ENCODE assay signal across 18 cellular contexts in genomic region chr7:101352920-101353308, GRCh38. TPM values are rescaled to one million over a fixed set of nuclear protein-coding genes. Genes with fewer than 3 reads are reported as not detected.
DNase-seq lines count a peak whose midpoint lies in the region; ATAC-seq and TF ChIP-seq lines count a peak whose summit lies in the region.
"Had no signal": no experiment of that assay in that cellular context is flagged by ENCODE, and none has a peak within 500 bp of the region (broad histone marks: within the 10 kb centered on the region; RNA-seq: fewer than 3 reads in every experiment).

No MANE protein-coding gene starts in this region.

- H4K20me1 ChIP-seq in MM.1S (ENCODE audit: insufficient read depth, low read length) = no peaks in the 10 kb centered on the region

- no peaks in the 10 kb centered on the region for H3K36me3 Mint-ChIP-seq in activated CD4-positive, alpha-beta memory T cell treated with anti-CD3 and anti-CD28 coated beads, Interleukin-2, amount 10 ng/mL, durations not matched to agents 7 days and 5 days (ENCODE audit: low read depth)
- no peaks in the 10 kb centered on the region for H3K36me3 Mint-ChIP-seq in activated CD4-positive, alpha-beta memory T cell treated with anti-CD3 and anti-CD28 coated beads for 36 hours
- no peaks in the 10 kb centered on the region for H3K36me3 Mint-ChIP-seq in activated T-helper 1 cell treated with anti-CD3 and anti-CD28 coated beads, Interleukin-12 subunit alpha, Interleukin-12 subunit beta, Interleukin-2, Interleukin-4 antibody, amounts not matched to agents 30 ng/mL and 10 ng/mL and 1 ng/mL, durations not matched to agents 14 hours and 24 hours and 36 hours (ENCODE audit: low read depth)
- H3K36me3 Mint-ChIP-seq: CD4-positive, CD25-positive, alpha-beta regulatory T cell had no signal

- H2AFZ ChIP-seq in MM.1S (ENCODE audit: low read length) = no peak overlapping the region

- no peaks in the 10 kb centered on the region for H3K27me3 ChIP-seq in right lobe of liver
- H3K27me3 ChIP-seq in Peyer's patch = no peaks in the 10 kb centered on the region
- H3K27me3 ChIP-seq in MM.1S (replicated peaks; ENCODE audit: insufficient read depth, low read length) = peaks cover 68% of the 10 kb centered on the region

- H3K4me3 ChIP-seq in right lobe of liver (no peak overlapping the region), Peyer's patch (no peak overlapping the region), MM.1S (ENCODE audit: low read length) (no peak overlapping the region)

- TF ChIP-seq POLR2A in right lobe of liver (IDR thresholded peaks at IDR 0.05) (no peak), Peyer's patch (IDR thresholded peaks at IDR 0.05) (no peak)

- H3K4me2 ChIP-seq in MM.1S (ENCODE audit: low read depth, low read length) = no peak overlapping the region
- H3K4me2 ChIP-seq: SK-N-SH had no signal

- 34% methylated on average over 2 of the region's 2 CpGs for WGBS in right lobe of liver (ENCODE audit: insufficient coverage, low coverage, low lambda C conversion rate, missing lambda C conversion rate)

- no peak overlapping the region for H3K4me3 Mint-ChIP-seq in activated CD4-positive, alpha-beta memory T cell treated with anti-CD3 and anti-CD28 coated beads, Interleukin-2, amount 10 ng/mL, durations not matched to agents 7 days and 5 days
- no peak overlapping the region for H3K4me3 Mint-ChIP-seq in activated CD4-positive, alpha-beta memory T cell treated with anti-CD3 and anti-CD28 coated beads for 36 hours
- no peak overlapping the region for H3K4me3 Mint-ChIP-seq in activated T-helper 1 cell treated with anti-CD3 and anti-CD28 coated beads, Interleukin-12 subunit alpha, Interleukin-12 subunit beta, Interleukin-2, Interleukin-4 antibody, amounts not matched to agents 30 ng/mL and 10 ng/mL and 1 ng/mL, durations not matched to agents 14 hours and 24 hours and 36 hours
- H3K4me3 Mint-ChIP-seq: CD4-positive, CD25-positive, alpha-beta regulatory T cell had no signal

- POLR2A ChIA-PET in activated CD4-positive, alpha-beta memory T cell treated with anti-CD3 and anti-CD28 coated beads, Interleukin-2, amount 10 ng/mL, durations not matched to agents 7 days and 5 days (lab: Charles Lee) = interaction anchor here (1.5 kb wide), 1 partner anchor 46 kb away, joined by 3 read pairs; no protein-coding TSS in a partner anchor
- POLR2A ChIA-PET in activated CD4-positive, alpha-beta memory T cell treated with anti-CD3 and anti-CD28 coated beads for 36 hours (lab: Charles Lee) = no interaction called here

- H3K9ac ChIP-seq in MM.1S (ENCODE audit: low read length) = no peak overlapping the region
- H3K9ac ChIP-seq: SK-N-SH had no signal

- H3K27ac ChIP-seq in VCaP (peak overlapping the region; percentile 85), right lobe of liver (peak overlapping the region in 2 of 3 donors; percentile 58 to 81), Peyer's patch (no peak overlapping the region), MM.1S (ENCODE audit: low read length) (no peak overlapping the region)

- peaks cover 5% of the 10 kb centered on the region for H3K27me3 Mint-ChIP-seq in activated CD4-positive, alpha-beta memory T cell treated with anti-CD3 and anti-CD28 coated beads, Interleukin-2, amount 10 ng/mL, durations not matched to agents 7 days and 5 days
- peaks cover 12% of the 10 kb centered on the region for H3K27me3 Mint-ChIP-seq in activated CD4-positive, alpha-beta memory T cell treated with anti-CD3 and anti-CD28 coated beads for 36 hours
- peaks cover 2% of the 10 kb centered on the region for H3K27me3 Mint-ChIP-seq in activated T-helper 1 cell treated with anti-CD3 and anti-CD28 coated beads, Interleukin-12 subunit alpha, Interleukin-12 subunit beta, Interleukin-2, Interleukin-4 antibody, amounts not matched to agents 30 ng/mL and 10 ng/mL and 1 ng/mL, durations not matched to agents 14 hours and 24 hours and 36 hours (ENCODE audit: insufficient read depth)

- no peaks in the 10 kb centered on the region for H3F3A ChIP-seq in MM.1S (ENCODE audit: insufficient read depth, low read length)

- H3K9me3 ChIP-seq in right lobe of liver (no peaks in the 10 kb centered on the region), Peyer's patch (no peaks in the 10 kb centered on the region), MM.1S (replicated peaks; ENCODE audit: insufficient read depth, low read length) (no peaks in the 10 kb centered on the region)
- H3K9me3 ChIP-seq: SK-N-SH had no signal

- H3K36me3 ChIP-seq in right lobe of liver (no peaks in the 10 kb centered on the region), Peyer's patch (no peaks in the 10 kb centered on the region), MM.1S (replicated peaks; ENCODE audit: insufficient read depth, low read length) (no peaks in the 10 kb centered on the region)

- H3K4me1 ChIP-seq in right lobe of liver (peaks cover 0 to 18% (median 3%) of the 10 kb centered on the region in 4 donors), Peyer's patch (peaks cover 0 to 7% (median 0%) of the 10 kb centered on the region in 4 donors), MM.1S (ENCODE audit: low read length) (no peaks in the 10 kb centered on the region)

- H3K9me3 Mint-ChIP-seq in activated CD4-positive, alpha-beta memory T cell treated with anti-CD3 and anti-CD28 coated beads, Interleukin-2, amount 10 ng/mL, durations not matched to agents 7 days and 5 days = no peaks in the 10 kb centered on the region
- H3K9me3 Mint-ChIP-seq in activated CD4-positive, alpha-beta memory T cell treated with anti-CD3 and anti-CD28 coated beads for 36 hours = no peaks in the 10 kb centered on the region
- H3K9me3 Mint-ChIP-seq in activated T-helper 1 cell treated with anti-CD3 and anti-CD28 coated beads, Interleukin-12 subunit alpha, Interleukin-12 subunit beta, Interleukin-2, Interleukin-4 antibody, amounts not matched to agents 30 ng/mL and 10 ng/mL and 1 ng/mL, durations not matched to agents 14 hours and 24 hours and 36 hours = no peaks in the 10 kb centered on the region

- TF ChIP-seq CTCF in VCaP (conservative IDR thresholded peaks at IDR 0.05) (no peak), right lobe of liver (IDR thresholded peaks at IDR 0.05) (no peak), Peyer's patch (IDR thresholded peaks at IDR 0.05) (no peak), MM.1S (IDR thresholded peaks at IDR 0.05; ENCODE audit: low read length) (no peak)

- H3K27ac Mint-ChIP-seq in activated CD4-positive, alpha-beta memory T cell treated with anti-CD3 and anti-CD28 coated beads, Interleukin-2, amount 10 ng/mL, durations not matched to agents 7 days and 5 days = peak overlapping the region; percentile 24
- no peak overlapping the region for H3K27ac Mint-ChIP-seq in activated CD4-positive, alpha-beta memory T cell treated with anti-CD3 and anti-CD28 coated beads for 36 hours
- H3K27ac Mint-ChIP-seq in activated T-helper 1 cell treated with anti-CD3 and anti-CD28 coated beads, Interleukin-12 subunit alpha, Interleukin-12 subunit beta, Interleukin-2, Interleukin-4 antibody, amounts not matched to agents 30 ng/mL and 10 ng/mL and 1 ng/mL, durations not matched to agents 14 hours and 24 hours and 36 hours = no peak overlapping the region

- no peaks in the 10 kb centered on the region for H3K79me2 ChIP-seq in MM.1S (ENCODE audit: low read length)

- no peak for ATAC-seq in right lobe of liver
- no peak for ATAC-seq in GM21526 (IDR thresholded peaks at IDR 0.05; ENCODE audit: low FRiP score, unreplicated experiment)

- CTCF ChIA-PET in activated CD4-positive, alpha-beta memory T cell treated with anti-CD3 and anti-CD28 coated beads, Interleukin-2, amount 10 ng/mL, durations not matched to agents 7 days and 5 days (lab: Charles Lee) = interaction anchor here (0.8 to 2.2 kb wide), 3 partner anchors 10 to 73 kb away, joined by 4 to 8 read pairs (median 4); partner anchors contain the start of gene COL26A1
- CTCF ChIA-PET in activated CD4-positive, alpha-beta memory T cell treated with anti-CD3 and anti-CD28 coated beads for 36 hours (lab: Charles Lee) = interaction anchor here (1.3 kb wide), 2 partner anchors 10 to 11 kb away, joined by 3 to 5 read pairs; partner anchors contain the start of gene COL26A1

- no peaks in the 10 kb centered on the region for H3K9me2 ChIP-seq in MM.1S (replicated peaks; ENCODE audit: insufficient read depth, low read length)
- H3K9me2 ChIP-seq: SK-N-SH had no signal

- no peak for DNase-seq in activated CD4-positive, alpha-beta memory T cell treated with anti-CD3 and anti-CD28 coated beads, Interleukin-2, amount 10 ng/mL, durations not matched to agents 7 days and 5 days
- DNase-seq in activated CD4-positive, alpha-beta memory T cell treated with anti-CD3 and anti-CD28 coated beads for 36 hours = no peak
- DNase-seq in right lobe of liver (no peak), Peyer's patch (no peak), MM.1S (no peak)
- no peak for DNase-seq in activated T-helper 1 cell treated with anti-CD3 and anti-CD28 coated beads, Interleukin-12 subunit alpha, Interleukin-12 subunit beta, Interleukin-2, Interleukin-4 antibody, amounts not matched to agents 30 ng/mL and 10 ng/mL and 1 ng/mL, durations not matched to agents 14 hours and 24 hours and 36 hours (ENCODE audit: low spot score)
- DNase-seq: 8988T, KBM-7, NCI-H1694 treated with DMSO at 0.1 percent for 48 hours, NCI-H2171, NCI-H510A had no signal

- intact Hi-C loops in activated CD4-positive, alpha-beta memory T cell treated with anti-CD3 and anti-CD28 coated beads for 36 hours (cut with micrococcal nuclease) = no loop called here
- intact Hi-C loops in right lobe of liver (cut with DNase I) = no loop called here
- intact Hi-C loops in activated T-helper 1 cell treated with anti-CD3 and anti-CD28 coated beads, Interleukin-12 subunit alpha, Interleukin-12 subunit beta, Interleukin-2, Interleukin-4 antibody, amounts not matched to agents 30 ng/mL and 10 ng/mL and 1 ng/mL, durations not matched to agents 14 hours and 24 hours and 36 hours (cut with micrococcal nuclease) = no loop called here

- peaks cover 19% of the 10 kb centered on the region for H3K4me1 Mint-ChIP-seq in activated CD4-positive, alpha-beta memory T cell treated with anti-CD3 and anti-CD28 coated beads, Interleukin-2, amount 10 ng/mL, durations not matched to agents 7 days and 5 days
- peaks cover 9% of the 10 kb centered on the region for H3K4me1 Mint-ChIP-seq in activated CD4-positive, alpha-beta memory T cell treated with anti-CD3 and anti-CD28 coated beads for 36 hours (ENCODE audit: low read depth)
- H3K4me1 Mint-ChIP-seq in activated T-helper 1 cell treated with anti-CD3 and anti-CD28 coated beads, Interleukin-12 subunit alpha, Interleukin-12 subunit beta, Interleukin-2, Interleukin-4 antibody, amounts not matched to agents 30 ng/mL and 10 ng/mL and 1 ng/mL, durations not matched to agents 14 hours and 24 hours and 36 hours (ENCODE audit: low read depth) = no peaks in the 10 kb centered on the region

RNA-seq across cellular contexts. Expression of gene COL26A1, which starts 9.8 kb away (rescaled TPM):
- not detected for total RNA-seq in activated CD4-positive, alpha-beta memory T cell treated with anti-CD3 and anti-CD28 coated beads, Interleukin-2, amount 10 ng/mL, durations not matched to agents 7 days and 5 days
- not detected for total RNA-seq in activated CD4-positive, alpha-beta memory T cell treated with anti-CD3 and anti-CD28 coated beads for 36 hours
- total RNA-seq in right lobe of liver (1 to 10 TPM; 1.4 to 5.4 (median 3.0) TPM), Peyer's patch (not detected)
- total RNA-seq in activated T-helper 1 cell treated with anti-CD3 and anti-CD28 coated beads, Interleukin-12 subunit alpha, Interleukin-12 subunit beta, Interleukin-2, Interleukin-4 antibody, amounts not matched to agents 30 ng/mL and 10 ng/mL and 1 ng/mL, durations not matched to agents 14 hours and 24 hours and 36 hours = not detected in 2 replicates
- total RNA-seq: CD4-positive, CD25-positive, alpha-beta regulatory T cell; LHCN-M2; MCF 10A; OCI-LY7 had no signal

RNA-seq across cellular contexts. Expression of gene IFT22, which starts 31.3 kb away (rescaled TPM):
- 1 to 10 TPM; 5.5 to 6.6 TPM for total RNA-seq in activated CD4-positive, alpha-beta memory T cell treated with anti-CD3 and anti-CD28 coated beads, Interleukin-2, amount 10 ng/mL, durations not matched to agents 7 days and 5 days
- 1 to 10 TPM; 6.1 to 7.7 TPM for total RNA-seq in activated CD4-positive, alpha-beta memory T cell treated with anti-CD3 and anti-CD28 coated beads for 36 hours
- 1 to 10 TPM; 5.4 to 8.1 (median 6.2) TPM for total RNA-seq in right lobe of liver
- 4.4 and 5.5 TPM in 2 replicates for total RNA-seq in activated T-helper 1 cell treated with anti-CD3 and anti-CD28 coated beads, Interleukin-12 subunit alpha, Interleukin-12 subunit beta, Interleukin-2, Interleukin-4 antibody, amounts not matched to agents 30 ng/mL and 10 ng/mL and 1 ng/mL, durations not matched to agents 14 hours and 24 hours and 36 hours
- total RNA-seq in Peyer's patch = 1 to 10 TPM in 3 of 4 donors, under 1 TPM in 1; 0.85 to 4.6 (median 2.3) TPM

Comparison
In these comparisons a context has a peak if more than half of its experiments do, and no peak if none do; other contexts are left out.
1. H3K27ac ChIP-seq: peak in VCaP (single experiment) and right lobe of liver (2 of 3); none in Peyer's patch (0 of 4) and MM.1S (single experiment).